In genomic region chr2:199273043-199273647, GRCh38 we compare ENCODE assay signal across 16 cellular contexts.
DNase-seq lines count a peak whose midpoint lies in the region; ATAC-seq, FAIRE-seq and TF ChIP-seq lines count a peak whose summit lies in the region.
"Had no signal": no experiment of that assay in that cellular context is flagged by ENCODE, and none has a peak within 500 bp of the region (broad histone marks: within the 10 kb centered on the region; RNA-seq: fewer than 3 reads in every experiment).

No MANE protein-coding gene starts in this region.

- no peak overlapping the region for H3K27ac ChIP-seq in stomach
- H3K27ac ChIP-seq: ascending aorta, esophagus muscularis mucosa, neutrophil had no signal

- no peak for TF ChIP-seq POLR2A in H54 (IDR thresholded peaks at IDR 0.05; ENCODE audit: low read depth, low read length)
- TF ChIP-seq POLR2A in stomach (IDR thresholded peaks at IDR 0.05): no peak

- FAIRE-seq in H54 (lab: Jason Lieb, UNC): peak; percentile 58

- no peaks in the 10 kb centered on the region for H3K27me3 ChIP-seq in stomach
- H3K27me3 ChIP-seq: ascending aorta, BE2C, esophagus muscularis mucosa, neutrophil had no signal

- H3K36me3 ChIP-seq in stomach: no peaks in the 10 kb centered on the region
- H3K36me3 ChIP-seq: BE2C, esophagus muscularis mucosa, neutrophil had no signal

- peak; percentile 4 for DNase-seq in A172 (ENCODE audit: low spot score)
- DNase-seq in H54 (ENCODE audit: insufficient read length, low spot score): no peak
- DNase-seq in NOMO-1 treated with dmso at 0.1 percent for 144 hours (lab: John Stamatoyannopoulos, UW; ENCODE audit: unreplicated experiment): peak; percentile 18
- DNase-seq in epidermal melanocyte (ENCODE audit: insufficient read length, low spot score): peak; percentile 29
- no peak for DNase-seq in DMS153 treated with DMSO at 0.1 percent for 48 hours (lab: John Stamatoyannopoulos, UW; ENCODE audit: unreplicated experiment)
- no peak for DNase-seq in stimulated activated naive CD8-positive, alpha-beta T cell treated with anti-CD3 and anti-CD28 coated beads, Interleukin-15, Interleukin-2, amounts not matched to agents 100 U/mL and 50 U/mL, for 24 hours
- DNase-seq in stomach: no peak
- DNase-seq: activated CD8-positive, alpha-beta memory T cell treated with anti-CD3 and anti-CD28 coated beads, Interleukin-2, amount 50 U/mL, for 48 hours; BE2C; KG1; stimulated activated CD4-positive, alpha-beta T cell treated with anti-CD3 and anti-CD28 coated beads, Interleukin-2, amount 100 ng/mL, for 24 hours had no signal

- WGBS in stomach, 5 donors: 63 to 68% (median 65%) methylated on average over 2 of the region's 2 CpGs

- no peaks in the 10 kb centered on the region for H3K4me1 ChIP-seq in stomach
- H3K4me1 ChIP-seq: ascending aorta, esophagus muscularis mucosa had no signal

- TF ChIP-seq EP300 in stomach (IDR thresholded peaks at IDR 0.05): no peak

- no peak for TF ChIP-seq CTCF in stomach (IDR thresholded peaks at IDR 0.05)

- ATAC-seq in stimulated activated naive CD8-positive, alpha-beta T cell treated with anti-CD3 and anti-CD28 coated beads, Interleukin-15, Interleukin-2, amounts not matched to agents 100 U/mL and 50 U/mL, for 24 hours: no peak
- ATAC-seq in GM21367 (IDR thresholded peaks at IDR 0.05; ENCODE audit: unreplicated experiment): no peak
- ATAC-seq: left lobe of liver had no signal

- no peaks in the 10 kb centered on the region for H3K9me3 ChIP-seq in stomach
- H3K9me3 ChIP-seq: ascending aorta, BE2C, esophagus muscularis mucosa, neutrophil had no signal

- intact Hi-C loops in stomach (cut with DNase I; ENCODE audit: low total_unique reads): no loop called here

- H3K4me3 ChIP-seq in stomach: no peak overlapping the region
- H3K4me3 ChIP-seq: ascending aorta, esophagus muscularis mucosa had no signal

Comparison
In these comparisons a context has a peak if more than half of its experiments do, and no peak if none do; other contexts are left out.
1. DNase-seq: peak in A172 (single experiment), NOMO-1 treated with dmso at 0.1 percent for 144 hours (single experiment) and epidermal melanocyte (single experiment); none in H54 (single experiment), DMS153 treated with DMSO at 0.1 percent for 48 hours (single experiment), stimulated activated naive CD8-positive, alpha-beta T cell treated with anti-CD3 and anti-CD28 coated beads, Interleukin-15, Interleukin-2, amounts not matched to agents 100 U/mL and 50 U/mL, for 24 hours (single experiment) and stomach (single experiment).